Comparison of ENCODE assay signal across 9 cellular contexts in genomic region chr12:55842681-55843429, GRCh38. TPM values are rescaled to one million over a fixed set of nuclear protein-coding genes. Genes with fewer than 3 reads are reported as not detected.
DNase-seq lines count a peak whose midpoint lies in the region; FAIRE-seq and TF ChIP-seq lines count a peak whose summit lies in the region.
"Had no signal": no experiment of that assay in that cellular context is flagged by ENCODE, and none has a peak within 500 bp of the region (broad histone marks: within the 10 kb centered on the region; RNA-seq: fewer than 3 reads in every experiment).

MMP19 (minus strand) TSS chr12:55842936; CDS start chr12:55842830, 106 bp downstream.

- H3K4me2 ChIP-seq in endothelial cell of umbilical vein (ENCODE audit: insufficient read depth, low read length), result peak within 1 kb of the TSS; percentile 33

- POLR2A ChIA-PET in AG04450 (lab: Yijun Ruan, JAX), result interaction anchor here (0.8 kb wide), 1 partner anchor 12 kb away, joined by 4 read pairs; no protein-coding TSS in a partner anchor
- POLR2A ChIA-PET in endothelial cell of umbilical vein (lab: Charles Lee), result no interaction called here

- H3K27ac ChIP-seq in AG04450 (ENCODE audit: low read depth, low read length) (peak within 1 kb of the TSS; percentile 61), endothelial cell of umbilical vein (ENCODE audit: insufficient read depth, low read depth, low read length) (no peak within 1 kb of the TSS), muscle layer of colon (ENCODE audit: low read depth, low read length) (no peak within 1 kb of the TSS)

- DNase-seq in AG04450 (ENCODE audit: low read depth, low spot score) (peak; percentile 62), NOMO-1 (lab: John Stamatoyannopoulos, UW; ENCODE audit: unreplicated experiment in 2 of 2) (peak; percentile 56), endothelial cell of umbilical vein (ENCODE audit: low read depth, low spot score) (no peak), NCI-H2029 treated with DMSO at 0.1 percent for 48 hours (lab: John Stamatoyannopoulos, UW) (no peak), midbrain (lab: John Stamatoyannopoulos, UW) (no peak), NCI-H446 (lab: John Stamatoyannopoulos, UW) (no peak), NCI-H2029 (lab: John Stamatoyannopoulos, UW) (no peak)
- DNase-seq: activated CD8-positive, alpha-beta T cell treated with anti-CD3 and anti-CD28 coated beads for 36 hours had no signal

- H4K20me1 ChIP-seq in endothelial cell of umbilical vein (replicated peaks; ENCODE audit: control insufficient read depth, extremely low read depth, insufficient read depth, low read length), result no peaks in the 10 kb centered on the region

- no peaks in the 10 kb centered on the region for H3K9me1 ChIP-seq in endothelial cell of umbilical vein (replicated peaks; ENCODE audit: control insufficient read depth, extremely low read depth, insufficient read depth, low read length)

- H3K9ac ChIP-seq in endothelial cell of umbilical vein (replicated peaks; ENCODE audit: extremely low read depth, insufficient read depth, low read length) (no peak within 1 kb of the TSS), muscle layer of colon (ENCODE audit: low read length) (peak within 1 kb of the TSS; percentile 44)

- BruUV-seq in endothelial cell of umbilical vein (replicated peaks; lab: Mats Ljungman, UMichigan), result TSS peak; percentile 4

- intact Hi-C loops in endothelial cell of umbilical vein (cut with micrococcal nuclease), result no loop called here

- no peaks in the 10 kb centered on the region for H3K36me3 ChIP-seq in endothelial cell of umbilical vein (ENCODE audit: control insufficient read depth in 2 of 2, extremely low read depth in 1 of 2, insufficient read depth in 2 of 2, low read length in 2 of 2)
- no peaks in the 10 kb centered on the region for H3K36me3 ChIP-seq in muscle layer of colon (ENCODE audit: insufficient read depth, low read length)

- peaks cover 16% of the 10 kb centered on the region for H3K4me1 ChIP-seq in endothelial cell of umbilical vein (ENCODE audit: control insufficient read depth, extremely low read depth, insufficient read depth, low read length)
- H3K4me1 ChIP-seq in muscle layer of colon (ENCODE audit: insufficient read depth, low read length), result no peaks in the 10 kb centered on the region

- no peaks in the 10 kb centered on the region for H3K9me3 ChIP-seq in AG04450 (ENCODE audit: control insufficient read depth, insufficient read depth, low read length)
- H3K9me3 ChIP-seq in endothelial cell of umbilical vein (replicated peaks; ENCODE audit: control insufficient read depth, insufficient read depth, low read length), result no peaks in the 10 kb centered on the region
- H3K9me3 ChIP-seq in muscle layer of colon (ENCODE audit: low read length), result no peaks in the 10 kb centered on the region

- peak within 1 kb of the TSS; percentile 86 for H3K4me3 ChIP-seq in AG04450 (ENCODE audit: low read depth, low read length)
- H3K4me3 ChIP-seq in endothelial cell of umbilical vein (replicated peaks in 1 of 3; ENCODE audit: insufficient read depth in 1 of 3, low read depth in 1 of 3, low read length in 3 of 3), result no peak within 1 kb of the TSS
- H3K4me3 ChIP-seq in muscle layer of colon (ENCODE audit: low read depth in 1 of 2, low read length in 2 of 2), result peak within 1 kb of the TSS in 1 of 2 donors; percentile 47

- H3K27me3 ChIP-seq in AG04450 (ENCODE audit: control insufficient read depth, insufficient read depth, low read length) (no peaks in the 10 kb centered on the region), endothelial cell of umbilical vein (ENCODE audit: control insufficient read depth in 2 of 2, insufficient read depth in 2 of 2, low read length in 2 of 2) (no peaks in the 10 kb centered on the region), muscle layer of colon (ENCODE audit: control insufficient read depth in 1 of 2, insufficient read depth in 2 of 2, low read length in 2 of 2) (no peaks in the 10 kb centered on the region)

- TF ChIP-seq CTCF in AG04450 (IDR thresholded peaks at IDR 0.05; ENCODE audit: low read depth, low read length) (peak; percentile 8), endothelial cell of umbilical vein (IDR thresholded peaks at IDR 0.05; ENCODE audit: extremely low read depth in 1 of 2, insufficient read depth in 1 of 2, low read depth in 1 of 2, low read length in 2 of 2) (no peak)

- dilution Hi-C loops in endothelial cell of umbilical vein (cut with MboI; ENCODE audit: extremely low pct_ligation_motif_present, low sequenced_read_pairs), result no loop called here

- H2AFZ ChIP-seq in endothelial cell of umbilical vein (ENCODE audit: low read depth, low read length), result peak within 1 kb of the TSS; percentile 41

- FAIRE-seq in endothelial cell of umbilical vein (lab: Jason Lieb, UNC), result no peak

- no peak for TF ChIP-seq POLR2A in endothelial cell of umbilical vein (IDR thresholded peaks at IDR 0.05; ENCODE audit: low read depth, low read length)

- no peaks in the 10 kb centered on the region for H3K79me2 ChIP-seq in endothelial cell of umbilical vein (ENCODE audit: control insufficient read depth, insufficient read depth, low read length)

- CTCF ChIA-PET in AG04450 (lab: Charles Lee) (interaction anchor here (0.8 to 1.5 kb wide), 4 partner anchors 13 to 104 kb away, joined by 3 to 5 read pairs (median 4); partner anchors contain the start of gene DNAJC14), endothelial cell of umbilical vein (lab: Charles Lee) (interaction anchor here (0.9 to 2.6 kb wide), 3 partner anchors 12 to 98 kb away, joined by 3 to 7 read pairs (median 4); partner anchors contain the start of gene DGKA)

TF ChIP-seq in endothelial cell of umbilical vein, 7 proteins besides CTCF, POLR2A, EP300 and RAD21:
- TF ChIP-seq EZH2 (IDR thresholded peaks at IDR 0.05; ENCODE audit: borderline replicate concordance, low read depth, low read length, severe bottlenecking) (no peak), POLR2AphosphoS5 (IDR thresholded peaks at IDR 0.05; ENCODE audit: insufficient read depth, low read depth, low read length) (no peak), JUN (IDR thresholded peaks at IDR 0.05; ENCODE audit: borderline replicate concordance, insufficient read depth, insufficient read length, low read depth) (peak; percentile 2), FOS (IDR thresholded peaks at IDR 0.05; ENCODE audit: borderline replicate concordance, insufficient read depth, low read length) (peak; percentile 41), MYC (IDR thresholded peaks at IDR 0.05; ENCODE audit: low read depth, low read length) (no peak), GATA2 (IDR thresholded peaks at IDR 0.05; ENCODE audit: insufficient read depth, insufficient read length, low read depth, low read length) (no peak)
- TF ChIP-seq, protein P1, sequence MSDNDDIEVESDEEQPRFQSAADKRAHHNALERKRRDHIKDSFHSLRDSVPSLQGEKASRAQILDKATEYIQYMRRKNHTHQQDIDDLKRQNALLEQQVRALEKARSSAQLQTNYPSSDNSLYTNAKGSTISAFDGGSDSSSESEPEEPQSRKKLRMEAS (IDR thresholded peaks at IDR 0.05; ENCODE audit: insufficient read depth, insufficient read length), result no peak

RNA-seq across cellular contexts. Expression of gene MMP19, which starts in this region (rescaled TPM):
- polyA plus RNA-seq in AG04450 (2011; rRNA removed) (43.8 and 46.3 TPM in 2 replicates), endothelial cell of umbilical vein (1.6 and 2.0 TPM in 2 replicates)
- 14.9 and 22.3 TPM in 2 replicates for polyA minus RNA-seq in AG04450 (2011; rRNA and poly(A)+ RNA removed)
- total RNA-seq in endothelial cell of umbilical vein, result 0.31 and 0.78 TPM in 2 replicates
- polyA plus RNA-seq in endothelial cell of umbilical vein (2011; cell fraction: cytosol; rRNA removed), result 1.7 and 2.2 TPM in 2 replicates
- polyA plus RNA-seq in endothelial cell of umbilical vein (2011; cell fraction: nucleus; rRNA removed), result 3.2 and 4.1 TPM in 2 replicates
- 2.1 and 3.2 TPM in 2 replicates for polyA plus RNA-seq in endothelial cell of umbilical vein (2012)
- polyA minus RNA-seq in endothelial cell of umbilical vein, result 0.93 and 1.3 TPM in 2 replicates
- polyA minus RNA-seq in endothelial cell of umbilical vein (2011; cell fraction: cytosol; rRNA and poly(A)+ RNA removed), result not detected
- polyA minus RNA-seq in endothelial cell of umbilical vein (2011; cell fraction: nucleus; rRNA and poly(A)+ RNA removed), result 1.2 TPM in 1 of 2 replicates, not detected in the other
- total RNA-seq: activated CD8-positive, alpha-beta T cell treated with anti-CD3 and anti-CD28 coated beads for 36 hours had no signal

Comparison
In these comparisons a context has a peak if more than half of its experiments do, and no peak if none do; other contexts are left out.
1. DNase-seq: peak in AG04450 (single experiment) and NOMO-1 (2 of 2); none in endothelial cell of umbilical vein (single experiment), NCI-H2029 treated with DMSO at 0.1 percent for 48 hours (single experiment), midbrain (single experiment), NCI-H446 (0 of 2) and NCI-H2029 (single experiment).